ENCODE assay signal across 1 cellular context in the genomic region with DNA sequence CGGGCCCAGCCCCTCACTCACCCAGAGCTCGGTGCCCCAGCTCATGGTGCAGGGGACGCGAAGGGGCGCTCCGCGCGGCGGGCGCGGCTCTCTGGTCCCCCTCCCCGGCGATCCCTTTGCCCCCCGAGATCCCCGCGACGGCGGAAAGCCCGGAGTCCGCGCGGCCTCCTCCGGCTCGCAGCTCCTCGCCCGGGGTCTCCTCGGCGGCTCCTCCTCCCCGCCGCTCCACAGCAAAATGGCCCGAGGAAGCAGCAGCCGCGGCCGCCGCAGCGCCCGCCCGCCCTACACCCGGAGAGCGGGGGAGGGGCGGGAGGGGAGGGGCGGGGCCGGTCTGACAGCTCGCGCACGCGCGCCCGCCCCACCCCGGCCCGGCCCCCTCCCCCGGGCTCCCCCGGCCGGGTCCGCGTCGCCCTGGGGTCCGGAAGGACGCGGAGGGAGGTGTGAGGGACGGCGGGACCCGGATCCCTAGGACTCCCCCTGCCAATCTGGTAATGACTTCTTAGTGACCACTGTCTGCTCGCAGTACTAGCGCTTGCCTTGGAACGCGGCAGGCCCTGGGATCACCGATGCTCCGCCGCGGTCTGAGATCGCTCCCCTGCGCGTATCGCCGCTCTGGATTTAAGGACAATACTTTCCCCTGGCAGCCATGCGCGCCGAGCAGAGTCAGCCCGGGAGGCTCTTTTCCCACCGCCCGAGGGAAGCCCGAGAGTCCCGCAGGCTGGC.
A peak's percentile ranks its signal among the peaks of the same experiment; 100 is the strongest.
TF ChIP-seq lines count a peak whose summit lies in the region.

TSS of gene FNBP1 (minus strand) at position 259 of the 723 bp plus-strand sequence. CDS start at position 45, 214 bp downstream.

TF ChIP-seq in HepG2, 621 proteins besides CTCF, POLR2A, EP300 and RAD21 (continued from another document):
- TF ChIP-seq UBTF (CRISPR knock-in tag; IDR thresholded peaks at IDR 0.05) (peak; percentile 63), HNRNPK (IDR thresholded peaks at IDR 0.05; ENCODE audit: low read depth, low read length, poor library complexity, severe bottlenecking) (peak; percentile 65), ZNF263 (CRISPR knock-in tag; IDR thresholded peaks at IDR 0.05) (0 out of 2 replicates have a peak, but pooled peaks have one; percentile 24), SNAI1 (CRISPR knock-in tag; IDR thresholded peaks at IDR 0.05; ENCODE audit: borderline replicate concordance) (0 out of 2 replicates have a peak, but pooled peaks have one; percentile 58), PHF20 (CRISPR knock-in tag; IDR thresholded peaks at IDR 0.05) (0 out of 2 replicates have a peak, but pooled peaks have one; percentile 26), ZNF547 (CRISPR knock-in tag; IDR thresholded peaks at IDR 0.05) (peak; percentile 33), ZNF235 (CRISPR knock-in tag; IDR thresholded peaks at IDR 0.05; ENCODE audit: borderline replicate concordance) (0 out of 2 replicates have a peak, but pooled peaks have one; percentile 33), TBX2 (CRISPR knock-in tag; IDR thresholded peaks at IDR 0.05; ENCODE audit: borderline replicate concordance) (peak; percentile 75; the same call in 1 of the 2 replicates), ZNF883 (CRISPR knock-in tag; IDR thresholded peaks at IDR 0.05; ENCODE audit: not compliant biosample characterization) (peak; percentile 21), ZNF850 (CRISPR knock-in tag; conservative IDR thresholded peaks at IDR 0.05) (no peak), SCMH1 (CRISPR knock-in tag; IDR thresholded peaks at IDR 0.05; ENCODE audit: borderline replicate concordance) (no peak), SMAD1 (CRISPR knock-in tag; IDR thresholded peaks at IDR 0.05; ENCODE audit: borderline replicate concordance, low read depth) (peak; percentile 50; the same call in 1 of the 2 replicates), ZNF256 (CRISPR knock-in tag; conservative IDR thresholded peaks at IDR 0.05) (peak; percentile 3; the same call in 1 of the 2 replicates), PAX8 (CRISPR knock-in tag; IDR thresholded peaks at IDR 0.05; ENCODE audit: borderline replicate concordance) (no peak), KAT8 (CRISPR knock-in tag; IDR thresholded peaks at IDR 0.05) (peak; percentile 55), FOXC1 (CRISPR knock-in tag; IDR thresholded peaks at IDR 0.05; ENCODE audit: borderline replicate concordance) (peak; percentile 21; the same call in 1 of the 2 replicates), POGZ (CRISPR knock-in tag; IDR thresholded peaks at IDR 0.05) (peak; percentile 37; the same call in 1 of the 2 replicates), NCOA1 (CRISPR knock-in tag; IDR thresholded peaks at IDR 0.05) (no peak), NFATC3 (CRISPR knock-in tag; IDR thresholded peaks at IDR 0.05) (no peak), ZNF710 (CRISPR knock-in tag; IDR thresholded peaks at IDR 0.05; ENCODE audit: borderline replicate concordance) (peak; percentile 17; the same call in 1 of the 2 replicates), TP53 (CRISPR knock-in tag; conservative IDR thresholded peaks at IDR 0.05) (no peak), U2AF2 (IDR thresholded peaks at IDR 0.05; ENCODE audit: low read depth, low read length) (no peak), ZNF362 (CRISPR knock-in tag; IDR thresholded peaks at IDR 0.05; ENCODE audit: borderline replicate concordance) (0 out of 2 replicates have a peak, but pooled peaks have one; percentile 6), ZSCAN25 (CRISPR knock-in tag; IDR thresholded peaks at IDR 0.05) (peak; percentile 86)
- TF ChIP-seq, protein P1, sequence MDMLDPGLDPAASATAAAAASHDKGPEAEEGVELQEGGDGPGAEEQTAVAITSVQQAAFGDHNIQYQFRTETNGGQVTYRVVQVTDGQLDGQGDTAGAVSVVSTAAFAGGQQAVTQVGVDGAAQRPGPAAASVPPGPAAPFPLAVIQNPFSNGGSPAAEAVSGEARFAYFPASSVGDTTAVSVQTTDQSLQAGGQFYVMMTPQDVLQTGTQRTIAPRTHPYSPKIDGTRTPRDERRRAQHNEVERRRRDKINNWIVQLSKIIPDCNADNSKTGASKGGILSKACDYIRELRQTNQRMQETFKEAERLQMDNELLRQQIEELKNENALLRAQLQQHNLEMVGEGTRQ (IDR thresholded peaks at IDR 0.05; ENCODE audit: low read depth, low read length): no peak
- TF ChIP-seq, protein P1 (CRISPR knock-in tag; IDR thresholded peaks at IDR 0.05; ENCODE audit: borderline replicate concordance): no peak
- TF ChIP-seq, protein P2, sequence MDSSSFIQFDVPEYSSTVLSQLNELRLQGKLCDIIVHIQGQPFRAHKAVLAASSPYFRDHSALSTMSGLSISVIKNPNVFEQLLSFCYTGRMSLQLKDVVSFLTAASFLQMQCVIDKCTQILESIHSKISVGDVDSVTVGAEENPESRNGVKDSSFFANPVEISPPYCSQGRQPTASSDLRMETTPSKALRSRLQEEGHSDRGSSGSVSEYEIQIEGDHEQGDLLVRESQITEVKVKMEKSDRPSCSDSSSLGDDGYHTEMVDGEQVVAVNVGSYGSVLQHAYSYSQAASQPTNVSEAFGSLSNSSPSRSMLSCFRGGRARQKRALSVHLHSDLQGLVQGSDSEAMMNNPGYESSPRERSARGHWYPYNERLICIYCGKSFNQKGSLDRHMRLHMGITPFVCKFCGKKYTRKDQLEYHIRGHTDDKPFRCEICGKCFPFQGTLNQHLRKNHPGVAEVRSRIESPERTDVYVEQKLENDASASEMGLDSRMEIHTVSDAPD (CRISPR knock-in tag; IDR thresholded peaks at IDR 0.05): peak; percentile 11; the same call in 1 of the 2 replicates
